23 cellular contexts compared by ENCODE assay signal in the genomic region with DNA sequence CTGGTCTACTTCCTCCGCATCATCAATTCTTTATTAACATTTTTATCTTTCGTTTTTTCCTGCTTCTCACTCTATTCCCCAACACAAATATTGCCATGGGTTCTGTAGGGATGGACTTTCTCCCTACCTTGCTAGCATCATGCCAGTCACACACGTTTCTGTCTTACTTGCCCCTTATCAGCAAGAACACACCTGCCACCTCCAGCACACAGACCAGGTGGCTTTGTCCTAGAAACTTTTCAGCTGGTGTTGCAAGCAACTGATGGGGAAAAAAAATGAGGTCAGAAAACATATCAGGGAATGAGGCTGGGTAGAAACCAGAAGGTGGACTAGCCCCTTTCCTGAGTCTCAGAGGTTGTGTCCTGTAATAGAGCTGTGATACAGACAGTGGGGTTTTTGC. TPM values are rescaled to one million over a fixed set of nuclear protein-coding genes. Genes with fewer than 3 reads are reported as not detected.
DNase-seq lines count a peak whose midpoint lies in the region; ATAC-seq, FAIRE-seq and TF ChIP-seq lines count a peak whose summit lies in the region.
"Had no signal": no experiment of that assay in that cellular context is flagged by ENCODE, and none has a peak within 500 bp of the region (broad histone marks: within the 10 kb centered on the region; RNA-seq: fewer than 3 reads in every experiment).

No MANE protein-coding gene starts in this region.

- H3K4me2 ChIP-seq in A549 = peak overlapping the region; percentile 42; the same call in 2 of the 3 replicates

- no peak overlapping the region for H3K4me3 ChIP-seq in A549
- H3K4me3 ChIP-seq in mucosa of stomach (ENCODE audit: low read length) = peak overlapping the region; percentile 20
- no peak overlapping the region for H3K4me3 ChIP-seq in aorta (ENCODE audit: low read length in 2 of 2)
- H3K4me3 ChIP-seq: coronary artery had no signal

- TF ChIP-seq POLR2A in A549 (IDR thresholded peaks at IDR 0.05; ENCODE audit: low read length) = no peak

- no peaks in the 10 kb centered on the region for H3K27me3 ChIP-seq in mucosa of stomach (ENCODE audit: control insufficient read depth, insufficient read depth, low read length)
- no peaks in the 10 kb centered on the region for H3K27me3 ChIP-seq in aorta (ENCODE audit: control insufficient read depth in 1 of 2, insufficient read depth in 2 of 2, low read length in 1 of 2)

- intact Hi-C loops in aorta (cut with DNase I) = no loop called here

- no peak for TF ChIP-seq EP300 in A549 (IDR thresholded peaks at IDR 0.05)

- H3K9ac ChIP-seq in mucosa of stomach (ENCODE audit: low read length) = no peak overlapping the region

- 74% methylated on average over 3 of the region's 3 CpGs for WGBS in A549 (ENCODE audit: missing lambda C conversion rate)
- WGBS in aorta, 2 donors = 74 to 77% methylated on average over 3 of the region's 3 CpGs

- ATAC-seq in A549 (no peak), aorta (ENCODE audit: low FRiP score) (no peak)
- ATAC-seq: left cardiac atrium, SK-N-SH treated with all-trans-retinoic acid at 6 μM for 48 hours had no signal

- DNase-seq in A549 (ENCODE audit: low read depth in 1 of 2, low spot score in 1 of 2) = no peak
- DNase-seq in NCI-H69 (lab: John Stamatoyannopoulos, UW) = peak; percentile 52
- no peak for DNase-seq in epithelial cell of prostate (ENCODE audit: low read depth, low spot score)
- DNase-seq in NCI-H1930 (lab: John Stamatoyannopoulos, UW) = no peak
- DNase-seq in aorta = no peak
- no peak for DNase-seq in stimulated activated CD4-positive, alpha-beta T cell treated with anti-CD3 and anti-CD28 coated beads, Interleukin-2, amount 100 ng/mL, for 24 hours
- no peak for DNase-seq in amniotic stem cell (lab: John Stamatoyannopoulos, UW)
- DNase-seq: activated naive CD4-positive, alpha-beta T cell treated with anti-CD3 and anti-CD28 coated beads, Interleukin-2, amount 10 ng/mL, durations not matched to agents 7 days and 5 days; DMS79; effector memory CD8-positive, alpha-beta T cell; foreskin melanocyte; GDM1; left cardiac atrium; naive B cell; NCI-H1092 treated with DMSO at 0.1 percent for 48 hours; NCI-H2029; NCI-H774; stimulated activated CD8-positive, alpha-beta memory T cell treated with anti-CD3 and anti-CD28 coated beads, Interleukin-4, amount 100 ng/mL, for 48 hours; trophoblast cell had no signal

- no peaks in the 10 kb centered on the region for H3K9me3 ChIP-seq in A549
- H3K9me3 ChIP-seq in mucosa of stomach (ENCODE audit: control insufficient read depth, low read length) = no peaks in the 10 kb centered on the region
- no peaks in the 10 kb centered on the region for H3K9me3 ChIP-seq in aorta (ENCODE audit: control insufficient read depth, low read length)

- no peak for TF ChIP-seq CTCF in A549 (IDR thresholded peaks at IDR 0.05)

- no peaks in the 10 kb centered on the region for H3K36me3 ChIP-seq in mucosa of stomach (ENCODE audit: control insufficient read depth, insufficient read depth, low read length)
- H3K36me3 ChIP-seq in aorta (ENCODE audit: control insufficient read depth in 1 of 2, insufficient read depth in 2 of 2, low read length in 1 of 2) = no peaks in the 10 kb centered on the region

- POLR2A ChIA-PET in A549 (lab: Yijun Ruan, JAX) = no interaction called here

- H3K27ac ChIP-seq in A549 (peak overlapping the region in 1 of 2 experiments; percentile 18; a peak in 2 of 6 replicates), epithelial cell of prostate (peak overlapping the region; percentile 56), aorta (ENCODE audit: low read depth in 1 of 2, low read length in 2 of 2) (no peak overlapping the region)
- H3K27ac ChIP-seq: coronary artery had no signal

- H3K4me1 ChIP-seq in A549 (peaks cover 82% of the 10 kb centered on the region), mucosa of stomach (ENCODE audit: control insufficient read depth, insufficient read depth, low read length) (peaks cover 57% of the 10 kb centered on the region), aorta (ENCODE audit: control insufficient read depth in 1 of 2, insufficient read depth in 2 of 2, low read length in 2 of 2) (peaks cover 0 to 3% of the 10 kb centered on the region in 2 donors)

- FAIRE-seq in A549 (lab: Jason Lieb, UNC) = no peak

- CTCF ChIA-PET in A549 (lab: Yijun Ruan, JAX) = interaction anchor here (1.2 to 2.8 kb wide), 2 partner anchors 13 to 35 kb away, joined by 3 to 9 read pairs; no protein-coding TSS in a partner anchor

- no peak for TF ChIP-seq RAD21 in A549 (conservative IDR thresholded peaks at IDR 0.05 in 1 of 2, IDR thresholded peaks at IDR 0.05 in 1 of 2)

TF ChIP-seq in A549, 52 proteins besides CTCF, POLR2A, EP300 and RAD21:
- TF ChIP-seq CEBPB (IDR thresholded peaks at IDR 0.05) (no peak), CHD4 (IDR thresholded peaks at IDR 0.05; ENCODE audit: borderline replicate concordance) (no peak), HOXA7 (CRISPR knock-in tag; IDR thresholded peaks at IDR 0.05) (no peak), MYC (IDR thresholded peaks at IDR 0.05; ENCODE audit: borderline replicate concordance, low read length) (no peak), RFX5 (IDR thresholded peaks at IDR 0.05) (no peak)

RNA-seq across cellular contexts. Expression of gene SH3RF2, which starts 5.8 kb away (rescaled TPM):
- polyA plus RNA-seq in A549 (2011; rRNA removed) = 6.0 and 6.9 TPM in 2 replicates
- 4.0 and 4.1 TPM in 2 replicates for polyA plus RNA-seq in A549 (2012; cell fraction: cytosol; rRNA removed)
- 9.6 and 11.8 TPM in 2 replicates for polyA plus RNA-seq in A549 (2012; cell fraction: nucleus; rRNA removed)
- polyA plus RNA-seq in A549 (2017; fragmentation: RNase III; extraction: RNeasy Plus Mini Kit Qiagen cat#74134 plus additional on column Dnase treatment) = 3.9 to 4.1 TPM (median 4.1 TPM) in 3 replicates
- polyA minus RNA-seq in A549 (2011; rRNA and poly(A)+ RNA removed) = 11.5 and 13.2 TPM in 2 replicates
- total RNA-seq in aorta = 1 to 10 TPM; 3.1 to 4.5 TPM
- 10 to 100 TPM in 1 of 2 donors, 1 to 10 TPM in 1; 3.6 to 12.9 TPM for polyA plus RNA-seq in aorta
- total RNA-seq: activated CD8-positive, alpha-beta memory T cell treated with anti-CD3 and anti-CD28 coated beads for 36 hours had no signal
